ENCODE assay signal across 1 cellular context in genomic region chr1:21154717-21155116, GRCh38.
TF ChIP-seq lines count a peak whose summit lies in the region.

No MANE protein-coding gene starts in this region.

TF ChIP-seq in IMR-90, 13 proteins besides CTCF, POLR2A, EP300 and RAD21 (continued from another document):
- TF ChIP-seq MAFK (IDR thresholded peaks at IDR 0.05; ENCODE audit: low read depth, low read length) (no peak), CHD1 (IDR thresholded peaks at IDR 0.05; ENCODE audit: low read depth, low read length) (no peak)
